ENCODE assay signal across 1 cellular context in the genomic region with DNA sequence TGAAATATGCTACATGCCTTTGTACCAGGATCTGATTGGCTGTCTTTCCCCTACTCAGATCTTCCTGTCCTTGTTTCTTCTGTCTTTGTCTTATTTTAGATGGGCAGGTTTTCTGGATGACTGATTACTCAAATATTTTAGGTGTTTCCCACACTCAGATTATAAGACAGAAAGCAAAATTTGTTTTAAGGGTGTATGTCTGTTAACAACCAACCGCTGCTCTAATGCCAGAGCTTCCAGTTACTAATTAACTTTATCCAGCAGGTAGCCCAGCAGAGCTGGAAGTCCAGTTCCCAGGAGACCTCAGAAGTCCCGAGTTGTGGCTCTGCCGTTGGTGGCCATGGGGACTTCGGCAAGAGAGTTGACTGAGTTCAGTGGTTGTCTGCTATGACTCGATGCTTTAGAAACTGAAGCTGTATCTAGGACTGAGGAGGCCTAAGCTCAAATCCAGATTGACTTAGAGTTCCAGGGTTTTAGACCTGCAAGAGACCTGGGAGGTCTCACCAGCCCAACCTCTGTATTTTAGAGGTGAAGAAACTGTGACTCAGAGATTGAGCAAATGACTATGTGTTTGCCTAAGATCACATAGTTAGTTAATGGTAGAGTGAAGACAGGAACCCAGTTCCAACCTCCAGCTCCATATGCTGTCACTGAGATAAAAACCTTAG.
TF ChIP-seq lines count a peak whose summit lies in the region.

No MANE protein-coding gene starts in this region.

TF ChIP-seq in GM23338, 12 proteins besides CTCF, POLR2A, EP300 and RAD21 (continued from another document):
- TF ChIP-seq, protein P1, sequence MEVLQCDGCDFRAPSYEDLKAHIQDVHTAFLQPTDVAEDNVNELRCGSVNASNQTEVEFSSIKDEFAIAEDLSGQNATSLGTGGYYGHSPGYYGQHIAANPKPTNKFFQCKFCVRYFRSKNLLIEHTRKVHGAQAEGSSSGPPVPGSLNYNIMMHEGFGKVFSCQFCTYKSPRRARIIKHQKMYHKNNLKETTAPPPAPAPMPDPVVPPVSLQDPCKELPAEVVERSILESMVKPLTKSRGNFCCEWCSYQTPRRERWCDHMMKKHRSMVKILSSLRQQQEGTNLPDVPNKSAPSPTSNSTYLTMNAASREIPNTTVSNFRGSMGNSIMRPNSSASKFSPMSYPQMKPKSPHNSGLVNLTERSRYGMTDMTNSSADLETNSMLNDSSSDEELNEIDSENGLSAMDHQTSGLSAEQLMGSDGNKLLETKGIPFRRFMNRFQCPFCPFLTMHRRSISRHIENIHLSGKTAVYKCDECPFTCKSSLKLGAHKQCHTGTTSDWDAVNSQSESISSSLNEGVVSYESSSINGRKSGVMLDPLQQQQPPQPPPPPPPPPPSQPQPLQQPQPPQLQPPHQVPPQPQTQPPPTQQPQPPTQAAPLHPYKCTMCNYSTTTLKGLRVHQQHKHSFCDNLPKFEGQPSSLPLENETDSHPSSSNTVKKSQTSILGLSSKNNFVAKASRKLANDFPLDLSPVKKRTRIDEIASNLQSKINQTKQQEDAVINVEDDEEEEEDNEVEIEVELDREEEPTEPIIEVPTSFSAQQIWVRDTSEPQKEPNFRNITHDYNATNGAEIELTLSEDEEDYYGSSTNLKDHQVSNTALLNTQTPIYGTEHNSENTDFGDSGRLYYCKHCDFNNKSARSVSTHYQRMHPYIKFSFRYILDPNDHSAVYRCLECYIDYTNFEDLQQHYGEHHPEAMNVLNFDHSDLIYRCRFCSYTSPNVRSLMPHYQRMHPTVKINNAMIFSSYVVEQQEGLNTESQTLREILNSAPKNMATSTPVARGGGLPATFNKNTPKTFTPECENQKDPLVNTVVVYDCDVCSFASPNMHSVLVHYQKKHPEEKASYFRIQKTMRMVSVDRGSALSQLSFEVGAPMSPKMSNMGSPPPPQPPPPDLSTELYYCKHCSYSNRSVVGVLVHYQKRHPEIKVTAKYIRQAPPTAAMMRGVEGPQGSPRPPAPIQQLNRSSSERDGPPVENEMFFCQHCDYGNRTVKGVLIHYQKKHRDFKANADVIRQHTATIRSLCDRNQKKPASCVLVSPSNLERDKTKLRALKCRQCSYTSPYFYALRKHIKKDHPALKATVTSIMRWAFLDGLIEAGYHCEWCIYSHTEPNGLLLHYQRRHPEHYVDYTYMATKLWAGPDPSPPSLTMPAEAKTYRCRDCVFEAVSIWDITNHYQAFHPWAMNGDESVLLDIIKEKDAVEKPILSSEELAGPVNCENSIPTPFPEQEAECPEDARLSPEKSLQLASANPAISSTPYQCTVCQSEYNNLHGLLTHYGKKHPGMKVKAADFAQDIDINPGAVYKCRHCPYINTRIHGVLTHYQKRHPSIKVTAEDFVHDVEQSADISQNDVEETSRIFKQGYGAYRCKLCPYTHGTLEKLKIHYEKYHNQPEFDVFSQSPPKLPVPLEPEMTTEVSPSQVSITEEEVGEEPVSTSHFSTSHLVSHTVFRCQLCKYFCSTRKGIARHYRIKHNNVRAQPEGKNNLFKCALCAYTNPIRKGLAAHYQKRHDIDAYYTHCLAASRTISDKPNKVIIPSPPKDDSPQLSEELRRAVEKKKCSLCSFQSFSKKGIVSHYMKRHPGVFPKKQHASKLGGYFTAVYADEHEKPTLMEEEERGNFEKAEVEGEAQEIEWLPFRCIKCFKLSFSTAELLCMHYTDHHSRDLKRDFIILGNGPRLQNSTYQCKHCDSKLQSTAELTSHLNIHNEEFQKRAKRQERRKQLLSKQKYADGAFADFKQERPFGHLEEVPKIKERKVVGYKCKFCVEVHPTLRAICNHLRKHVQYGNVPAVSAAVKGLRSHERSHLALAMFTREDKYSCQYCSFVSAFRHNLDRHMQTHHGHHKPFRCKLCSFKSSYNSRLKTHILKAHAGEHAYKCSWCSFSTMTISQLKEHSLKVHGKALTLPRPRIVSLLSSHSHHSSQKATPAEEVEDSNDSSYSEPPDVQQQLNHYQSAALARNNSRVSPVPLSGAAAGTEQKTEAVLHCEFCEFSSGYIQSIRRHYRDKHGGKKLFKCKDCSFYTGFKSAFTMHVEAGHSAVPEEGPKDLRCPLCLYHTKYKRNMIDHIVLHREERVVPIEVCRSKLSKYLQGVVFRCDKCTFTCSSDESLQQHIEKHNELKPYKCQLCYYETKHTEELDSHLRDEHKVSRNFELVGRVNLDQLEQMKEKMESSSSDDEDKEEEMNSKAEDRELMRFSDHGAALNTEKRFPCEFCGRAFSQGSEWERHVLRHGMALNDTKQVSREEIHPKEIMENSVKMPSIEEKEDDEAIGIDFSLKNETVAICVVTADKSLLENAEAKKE (CRISPR knock-in tag; IDR thresholded peaks at IDR 0.05), result no peak
